Comparison of ENCODE assay signal across 22 cellular contexts in the genomic region with DNA sequence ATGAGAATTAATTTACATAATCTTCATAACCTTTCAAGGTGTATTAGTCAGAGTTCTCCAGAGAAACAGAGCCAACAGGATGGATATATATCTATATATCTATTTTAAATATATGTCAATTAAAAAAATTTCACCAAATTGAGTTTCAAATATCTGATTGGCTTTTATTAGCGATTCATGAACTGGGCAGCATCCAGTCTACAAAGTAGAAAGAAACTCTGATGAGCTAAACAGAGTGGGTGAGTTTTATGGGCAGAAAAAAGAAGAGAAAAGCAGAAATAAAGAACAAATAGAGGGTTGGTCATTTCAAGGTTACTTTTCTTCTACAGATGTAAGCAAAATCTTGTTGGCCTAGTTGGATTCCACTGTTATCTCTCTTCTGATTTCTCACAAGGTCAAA.
"Had no signal": no experiment of that assay in that cellular context is flagged by ENCODE, and none has a peak within 500 bp of the region (broad histone marks: within the 10 kb centered on the region; RNA-seq: fewer than 3 reads in every experiment).

No MANE protein-coding gene starts in this region.

- DNase-seq: heart right ventricle; islet precursor cell; left ventricle myocardium inferior; mesendoderm; naive B cell; nucleus accumbens; pancreas; psoas muscle; right lobe of liver; stimulated activated CD4-positive, alpha-beta T cell treated with anti-CD3 and anti-CD28 coated beads, Interleukin-1b, Interleukin-23, amount 100 ng/mL, for 48 hours; stimulated activated CD4-positive, alpha-beta T cell treated with anti-CD3 and anti-CD28 coated beads, Interleukin-2, amount 100 ng/mL, for 48 hours; stimulated activated CD4-positive, alpha-beta T cell treated with anti-CD3 and anti-CD28 coated beads, Interleukin-4, amount 100 ng/mL, for 4 hours; stimulated activated CD8-positive, alpha-beta memory T cell treated with anti-CD3 and anti-CD28 coated beads, Interleukin-4, amount 100 ng/mL, for 48 hours; stimulated activated naive CD4-positive, alpha-beta T cell treated with Interleukin-2 at 50 U/mL for 16 hours; stimulated activated naive CD8-positive, alpha-beta T cell treated with anti-CD3 and anti-CD28 coated beads, Interleukin-15, amount 100 ng/mL, for 72 hours; substantia nigra; upper lobe of left lung had no signal

- H3K27me3 ChIP-seq: heart right ventricle, hepatocyte, pancreas, right lobe of liver, tibial nerve, upper lobe of left lung, vagina had no signal

- H3K4me1 Mint-ChIP-seq: stimulated activated memory B cell treated with anti-CD40 and anti-IgM and Interleukin-4, amounts not matched to agents 10 μg/mL and 1 μg/mL and 100 μg/mL, for 72 hours had no signal

- H3K9me3 Mint-ChIP-seq: mesothelial cell of epicardium had no signal

- H3K4me3 Mint-ChIP-seq: mesothelial cell of epicardium; stimulated activated memory B cell treated with anti-CD40 and anti-IgM and Interleukin-4, amounts not matched to agents 10 μg/mL and 1 μg/mL and 100 μg/mL, for 72 hours; stimulated activated naive CD8-positive, alpha-beta T cell treated with anti-CD3 and anti-CD28 coated beads, Interleukin-15, amount 100 ng/mL, for 72 hours had no signal

- H3K36me3 Mint-ChIP-seq: mesothelial cell of epicardium; naive B cell; stimulated activated memory B cell treated with anti-CD40 and anti-IgM and Interleukin-4, amounts not matched to agents 10 μg/mL and 1 μg/mL and 100 μg/mL, for 72 hours had no signal

- ATAC-seq: heart right ventricle; pancreas; psoas muscle; right lobe of liver; stimulated activated memory B cell treated with anti-CD40 and anti-IgM and Interleukin-4, amounts not matched to agents 10 μg/mL and 1 μg/mL and 100 μg/mL, for 72 hours; stimulated activated naive CD8-positive, alpha-beta T cell treated with anti-CD3 and anti-CD28 coated beads, Interleukin-15, amount 100 ng/mL, for 72 hours had no signal

- H3K27ac Mint-ChIP-seq: mesothelial cell of epicardium; stimulated activated memory B cell treated with anti-CD40 and anti-IgM and Interleukin-4, amounts not matched to agents 10 μg/mL and 1 μg/mL and 100 μg/mL, for 72 hours; stimulated activated naive CD8-positive, alpha-beta T cell treated with anti-CD3 and anti-CD28 coated beads, Interleukin-15, amount 100 ng/mL, for 72 hours had no signal

- H3K27ac ChIP-seq: heart right ventricle, hepatocyte, left ventricle myocardium inferior, pancreas, psoas muscle, right lobe of liver, tibial nerve, upper lobe of left lung, vagina had no signal

- H3K9me3 ChIP-seq: heart right ventricle, left ventricle myocardium inferior, pancreas, psoas muscle, right lobe of liver, tibial nerve, upper lobe of left lung, vagina had no signal
